ENCODE assay signal across 19 cellular contexts in the genomic region with DNA sequence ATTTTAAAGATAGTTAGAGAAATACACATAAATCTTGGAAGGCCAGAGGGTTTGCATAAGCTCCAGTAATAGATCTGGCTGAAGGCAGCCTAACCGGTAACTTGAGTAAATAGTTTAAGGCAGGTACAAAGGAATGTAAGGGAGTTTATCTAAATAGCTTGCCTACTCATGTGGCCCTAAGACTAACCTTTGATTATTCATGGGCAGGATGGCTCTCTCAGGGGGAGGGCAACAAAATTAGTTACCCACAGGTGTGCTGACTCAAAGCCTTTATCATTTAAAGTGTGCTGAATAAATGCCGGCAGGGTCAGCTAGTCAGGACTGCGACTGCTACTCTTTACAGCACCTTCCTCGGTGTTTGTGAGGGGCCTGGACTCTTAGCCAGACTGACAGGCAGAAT.
DNase-seq lines count a peak whose midpoint lies in the region; ATAC-seq, FAIRE-seq and TF ChIP-seq lines count a peak whose summit lies in the region.
"Had no signal": no experiment of that assay in that cellular context is flagged by ENCODE, and none has a peak within 500 bp of the region (broad histone marks: within the 10 kb centered on the region; RNA-seq: fewer than 3 reads in every experiment).

No MANE protein-coding gene starts in this region.

- H4K5ac ChIP-seq in H1 (ENCODE audit: insufficient read length, low read depth, low read length): no peak overlapping the region

- H3K27ac ChIP-seq in GM23338 (ENCODE audit: low read depth) (peak overlapping the region; percentile 35; the same call in 1 of the 2 replicates), H1 (ENCODE audit: low read depth, low read length) (no peak overlapping the region), psoas muscle (no peak overlapping the region)
- H3K27ac ChIP-seq: BLaER1 treated with 17β-estradiol and CSF1 and Interleukin-3, amounts not matched to agents 10 nM and 100 nM; SJSA1 had no signal

- H3K4me1 ChIP-seq in GM23338 (ENCODE audit: insufficient read depth): peaks cover 9% of the 10 kb centered on the region
- H3K4me1 ChIP-seq in H1 (replicated peaks in 1 of 4; ENCODE audit: control insufficient read depth in 3 of 4, insufficient read depth in 4 of 4, low read length in 3 of 4): peaks cover 0 to 3% (median 0%) of the 10 kb centered on the region in 4 experiments; a peak in 1 of 7 replicates
- H3K4me1 ChIP-seq in psoas muscle: no peaks in the 10 kb centered on the region
- H3K4me1 ChIP-seq: SJSA1 had no signal

- H3K14ac ChIP-seq in H1 (ENCODE audit: insufficient read length): no peak overlapping the region

- no peaks in the 10 kb centered on the region for H3K9me2 ChIP-seq in GM23338 (ENCODE audit: insufficient read depth)

- no peak overlapping the region for H2BK20ac ChIP-seq in H1 (ENCODE audit: low read length)

- H3F3A ChIP-seq in GM23338 (replicated peaks; ENCODE audit: low read depth): no peaks in the 10 kb centered on the region

- peak in 1 of 2 experiments; percentile 82; a peak in 1 of 3 replicates for TF ChIP-seq EP300 in H1 (IDR thresholded peaks at IDR 0.05; ENCODE audit: borderline replicate concordance in 1 of 2, low read depth in 2 of 2, low read length in 2 of 2)

- H3K56ac ChIP-seq in H1 (replicated peaks; ENCODE audit: insufficient read length, low read depth, low read length): no peak overlapping the region

- H3K4me2 ChIP-seq in GM23338 (no peak overlapping the region), H1 (ENCODE audit: insufficient read depth in 1 of 2, low read depth in 2 of 2, low read length in 2 of 2) (peak overlapping the region; percentile 31 to 44)
- H3K4me2 ChIP-seq: BLaER1 treated with 17β-estradiol and CSF1 and Interleukin-3, amounts not matched to agents 10 nM and 100 nM had no signal

- TF ChIP-seq CTCF in GM23338 (conservative IDR thresholded peaks at IDR 0.05; ENCODE audit: low read depth in 2 of 2) (no peak), H1 (IDR thresholded peaks at IDR 0.05; ENCODE audit: control extremely low read depth in 1 of 3, insufficient read depth in 1 of 3, low read depth in 1 of 3, low read length in 3 of 3) (no peak), mesothelial cell of epicardium (IDR thresholded peaks at IDR 0.05; ENCODE audit: unreplicated experiment) (no peak), psoas muscle (IDR thresholded peaks at IDR 0.05) (no peak)

- DNase-seq in GM23338 (ENCODE audit: low spot score) (peak; percentile 92), H1 (ENCODE audit: low read depth in 1 of 2, low spot score in 2 of 2) (peak; percentile 58 to 89), mesothelial cell of epicardium (ENCODE audit: low spot score in 2 of 2, unreplicated experiment in 2 of 2) (no peak), inferior parietal cortex (ENCODE audit: extremely low spot score) (no peak), NCI-H1092 (lab: John Stamatoyannopoulos, UW) (no peak), psoas muscle (no peak)
- DNase-seq in activated naive CD8-positive, alpha-beta T cell treated with anti-CD3 and anti-CD28 coated beads for 36 hours: no peak
- DNase-seq: CD8-positive, alpha-beta memory T cell; DMS 273 treated with DMSO at 0.1 percent for 48 hours; GF-D8; NCI-H1417; NCI-H1930; NCI-H510A; NCI-H82 had no signal

- no peaks in the 10 kb centered on the region; the same call in 1 of the 2 replicates for H3K23me2 ChIP-seq in H1 (ENCODE audit: low read depth, low read length)

- no peaks in the 10 kb centered on the region for H3K79me1 ChIP-seq in H1 (ENCODE audit: low read depth, low read length)

- no peak overlapping the region for H3K4ac ChIP-seq in H1 (replicated peaks; ENCODE audit: insufficient read length, low read depth, low read length)

- H2AFZ ChIP-seq in GM23338 (no peak overlapping the region), H1 (ENCODE audit: low read length) (0 out of 2 replicates have a peak overlapping the region, but pooled peaks have one; percentile 49)

- CTCF ChIA-PET in H1 (lab: Charles Lee; ENCODE audit: partially characterized antibody): interaction anchor here (0.8 kb wide), 1 partner anchor 29 kb away, joined by 3 read pairs; no protein-coding TSS in a partner anchor

- peaks cover 59% of the 10 kb centered on the region for H3K36me3 Mint-ChIP-seq in GM23338 (ENCODE audit: low read depth)
- peaks cover 4% of the 10 kb centered on the region for H3K36me3 Mint-ChIP-seq in mesothelial cell of epicardium
- H3K36me3 Mint-ChIP-seq in activated naive CD8-positive, alpha-beta T cell treated with anti-CD3 and anti-CD28 coated beads for 36 hours: no peaks in the 10 kb centered on the region
- H3K36me3 Mint-ChIP-seq: CD8-positive, alpha-beta memory T cell had no signal

- TF ChIP-seq RAD21 in H1 (IDR thresholded peaks at IDR 0.05 in 1 of 2, conservative IDR thresholded peaks at IDR 0.05 in 1 of 2; ENCODE audit: low read depth in 2 of 2, low read length in 2 of 2): no peak

- H3K9ac ChIP-seq in H1 (replicated peaks in 1 of 4; ENCODE audit: extremely low read depth in 1 of 4, low read depth in 3 of 4, low read length in 3 of 4): no peak overlapping the region
- H3K9ac ChIP-seq: BLaER1 treated with 17β-estradiol and CSF1 and Interleukin-3, amounts not matched to agents 10 nM and 100 nM had no signal

- no peak overlapping the region for H4K91ac ChIP-seq in H1 (replicated peaks; ENCODE audit: insufficient read length, low read length)

- H3K4me3 ChIP-seq in GM23338 (no peak overlapping the region), H1 (ENCODE audit: extremely low read depth in 1 of 4, insufficient read depth in 2 of 4, low read depth in 3 of 4, low read length in 4 of 4) (peak overlapping the region in 2 of 4 experiments; percentile 11 to 29; a peak in 2 of 8 replicates), iPS-18c (ENCODE audit: insufficient read depth, low read depth, low read length) (peak overlapping the region; percentile 25; the same call in 1 of the 2 replicates), psoas muscle (no peak overlapping the region)
- H3K4me3 ChIP-seq: BLaER1 treated with 17β-estradiol and CSF1 and Interleukin-3, amounts not matched to agents 10 nM and 100 nM; SJSA1 had no signal

- H3K27me3 Mint-ChIP-seq in GM23338 (ENCODE audit: insufficient read depth, low read depth, poor library complexity) (no peaks in the 10 kb centered on the region), mesothelial cell of epicardium (ENCODE audit: low read depth) (no peaks in the 10 kb centered on the region)
- no peaks in the 10 kb centered on the region for H3K27me3 Mint-ChIP-seq in activated naive CD8-positive, alpha-beta T cell treated with anti-CD3 and anti-CD28 coated beads for 36 hours
- H3K27me3 Mint-ChIP-seq: CD8-positive, alpha-beta memory T cell had no signal

- H3K27me3 ChIP-seq in GM23338 (ENCODE audit: insufficient read depth) (no peaks in the 10 kb centered on the region), H1 (replicated peaks in 1 of 4; ENCODE audit: control insufficient read depth in 3 of 4, extremely low read depth in 1 of 4, insufficient read depth in 3 of 4, low read length in 3 of 4) (no peaks in the 10 kb centered on the region), psoas muscle (ENCODE audit: insufficient read depth in 3 of 3, low read length in 2 of 3) (no peaks in the 10 kb centered on the region)
- H3K27me3 ChIP-seq: BLaER1 treated with 17β-estradiol and CSF1 and Interleukin-3, amounts not matched to agents 10 nM and 100 nM; SJSA1 had no signal

- no peak for TF ChIP-seq POLR2A in H1 (IDR thresholded peaks at IDR 0.05; ENCODE audit: control extremely low read depth in 1 of 2, low read depth in 2 of 2, low read length in 2 of 2)

- H2BK12ac ChIP-seq in H1 (ENCODE audit: low read depth, low read length): no peak overlapping the region

- no peaks in the 10 kb centered on the region for H3K79me2 ChIP-seq in GM23338 (replicated peaks; ENCODE audit: insufficient read depth)
- H3K79me2 ChIP-seq in H1 (ENCODE audit: control insufficient read depth in 1 of 2, insufficient read depth in 2 of 2, low read length in 2 of 2): no peaks in the 10 kb centered on the region

- H3K27ac Mint-ChIP-seq in GM23338 (peak overlapping the region; percentile 75; the same call in 1 of the 2 replicates), mesothelial cell of epicardium (peak overlapping the region; percentile 69)
- H3K27ac Mint-ChIP-seq in activated naive CD8-positive, alpha-beta T cell treated with anti-CD3 and anti-CD28 coated beads for 36 hours: no peak overlapping the region
- H3K27ac Mint-ChIP-seq: CD8-positive, alpha-beta memory T cell had no signal

- H2BK120ac ChIP-seq in H1 (replicated peaks; ENCODE audit: low read depth, low read length): no peak overlapping the region

- no peaks in the 10 kb centered on the region for H4K20me1 ChIP-seq in GM23338 (replicated peaks; ENCODE audit: insufficient read depth)
- H4K20me1 ChIP-seq in H1 (replicated peaks in 1 of 2; ENCODE audit: control insufficient read depth in 1 of 2, insufficient read depth in 2 of 2, low read length in 2 of 2): no peaks in the 10 kb centered on the region
- H4K20me1 ChIP-seq: BLaER1 treated with 17β-estradiol and CSF1 and Interleukin-3, amounts not matched to agents 10 nM and 100 nM had no signal

- FAIRE-seq in H1 (lab: Jason Lieb, UNC): peak; percentile 24
- FAIRE-seq: GM12892, H54 had no signal

- peak; percentile 100 for ATAC-seq in GM23338
- no peak for ATAC-seq in psoas muscle

- no peak overlapping the region for H3K23ac ChIP-seq in H1 (ENCODE audit: insufficient read length)

- H4K8ac ChIP-seq in H1 (ENCODE audit: extremely low read depth, insufficient read depth, low read length): peak overlapping the region; percentile 45; the same call in 1 of the 2 replicates

- H3K4me1 Mint-ChIP-seq in GM23338: peaks cover 12% of the 10 kb centered on the region
- peaks cover 3% of the 10 kb centered on the region for H3K4me1 Mint-ChIP-seq in mesothelial cell of epicardium
- H3K4me1 Mint-ChIP-seq in activated naive CD8-positive, alpha-beta T cell treated with anti-CD3 and anti-CD28 coated beads for 36 hours: no peaks in the 10 kb centered on the region
- H3K4me1 Mint-ChIP-seq: CD8-positive, alpha-beta memory T cell had no signal

- intact Hi-C loops in psoas muscle (cut with DNase I): no loop called here

- H3K9me3 ChIP-seq in H1 (ENCODE audit: insufficient read depth in 2 of 2, low read depth in 1 of 2, low read length in 1 of 2) (peaks cover 4 to 8% of the 10 kb centered on the region in 2 experiments; a peak in 3 of 4 replicates), iPS-18c (ENCODE audit: control insufficient read depth, insufficient read depth, low read length) (peaks cover 6% of the 10 kb centered on the region), psoas muscle (peaks cover 18% of the 10 kb centered on the region)

- H3K4me3 Mint-ChIP-seq in GM23338 (0 out of 3 replicates have a peak overlapping the region, but pooled peaks have one; percentile 2), mesothelial cell of epicardium (no peak overlapping the region)
- H3K4me3 Mint-ChIP-seq in activated naive CD8-positive, alpha-beta T cell treated with anti-CD3 and anti-CD28 coated beads for 36 hours: no peak overlapping the region
- H3K4me3 Mint-ChIP-seq: CD8-positive, alpha-beta memory T cell had no signal

- 11% methylated on average over 4 of the region's 4 CpGs; no CpG with 5 or more reads in 1 of the 2 experiments for WGBS in H1 (ENCODE audit: extremely low coverage in 1 of 2, insufficient coverage in 1 of 2, insufficient read length in 1 of 2, insufficient replicate concordance in 2 of 2, low coverage in 1 of 2, low lambda C conversion rate in 2 of 2, missing lambda C conversion rate in 1 of 2), 2 experiments
- WGBS in psoas muscle, 3 donors: 27 to 36% (median 29%) methylated on average over 4 of the region's 4 CpGs

- POLR2A ChIA-PET in H1 (lab: Charles Lee; ENCODE audit: partially characterized antibody): no interaction called here

- H2BK15ac ChIP-seq in H1 (ENCODE audit: low read length): no peak overlapping the region

- peaks cover 55% of the 10 kb centered on the region for H3K9me3 Mint-ChIP-seq in GM23338
- peaks cover 49% of the 10 kb centered on the region for H3K9me3 Mint-ChIP-seq in mesothelial cell of epicardium
- peaks cover 12% of the 10 kb centered on the region for H3K9me3 Mint-ChIP-seq in activated naive CD8-positive, alpha-beta T cell treated with anti-CD3 and anti-CD28 coated beads for 36 hours

- H3K18ac ChIP-seq in H1 (ENCODE audit: extremely low read depth, low read length): no peak overlapping the region

- H2AK5ac ChIP-seq in H1 (ENCODE audit: low read depth, low read length): no peak overlapping the region

- H3K36me3 ChIP-seq in GM23338 (ENCODE audit: insufficient read depth): no peaks in the 10 kb centered on the region
- no peaks in the 10 kb centered on the region; a peak in 1 of 8 replicates for H3K36me3 ChIP-seq in H1 (ENCODE audit: control insufficient read depth in 2 of 4, insufficient read depth in 4 of 4, low read length in 3 of 4)
- no peaks in the 10 kb centered on the region for H3K36me3 ChIP-seq in psoas muscle (ENCODE audit: insufficient read depth in 1 of 2, low read depth in 1 of 2)
- H3K36me3 ChIP-seq: BLaER1 treated with 17β-estradiol and CSF1 and Interleukin-3, amounts not matched to agents 10 nM and 100 nM; SJSA1 had no signal

- peak overlapping the region; percentile 36; the same call in 1 of the 2 replicates for H2BK5ac ChIP-seq in H1 (ENCODE audit: low read depth, low read length)

Comparison
In these comparisons a context has a peak if more than half of its experiments do, and no peak if none do; other contexts are left out.
1. DNase-seq: peak in GM23338 (single experiment) and H1 (2 of 2); none in mesothelial cell of epicardium (0 of 2), activated naive CD8-positive, alpha-beta T cell treated with anti-CD3 and anti-CD28 coated beads for 36 hours (single experiment), inferior parietal cortex (single experiment), NCI-H1092 (single experiment) and psoas muscle (0 of 2).